ENCODE assay signal across 15 cellular contexts in genomic region chr7:125098377-125098970, GRCh38.
DNase-seq lines count a peak whose midpoint lies in the region; ATAC-seq and TF ChIP-seq lines count a peak whose summit lies in the region.
"Had no signal": no experiment of that assay in that cellular context is flagged by ENCODE, and none has a peak within 500 bp of the region (broad histone marks: within the 10 kb centered on the region; RNA-seq: fewer than 3 reads in every experiment).

No MANE protein-coding gene starts in this region.

- H3K36me3 Mint-ChIP-seq in progenitor cell of endocrine pancreas (ENCODE audit: insufficient read depth), result no peaks in the 10 kb centered on the region
- H3K36me3 Mint-ChIP-seq: activated naive CD8-positive, alpha-beta T cell treated with anti-CD3 and anti-CD28 coated beads, Interleukin-2, amount 10 ng/mL, durations not matched to agents 7 days and 5 days; T-cell had no signal

- no peaks in the 10 kb centered on the region for H3K4me1 ChIP-seq in effector memory CD4-positive, alpha-beta T cell (ENCODE audit: control insufficient read depth, insufficient read depth, low read length, poor library complexity, severe bottlenecking)
- H3K4me1 ChIP-seq: BLaER1, uterus had no signal

- peak; percentile 96 for ATAC-seq in GM18858 (IDR thresholded peaks at IDR 0.05; ENCODE audit: unreplicated experiment)
- ATAC-seq in GM21619 (IDR thresholded peaks at IDR 0.05; ENCODE audit: unreplicated experiment), result peak; percentile 88
- ATAC-seq in HG03103 (IDR thresholded peaks at IDR 0.05; ENCODE audit: low read depth, unreplicated experiment), result peak; percentile 83
- ATAC-seq: right cardiac atrium, T-cell had no signal

- no peaks in the 10 kb centered on the region for H3K27me3 ChIP-seq in effector memory CD4-positive, alpha-beta T cell (replicated peaks; ENCODE audit: control insufficient read depth, insufficient read depth, low read length, poor library complexity, severe bottlenecking)
- H3K27me3 ChIP-seq: BLaER1, uterus had no signal

- DNase-seq in amniotic epithelial cell (ENCODE audit: low read depth), result peak; percentile 8
- no peak for DNase-seq in activated naive CD4-positive, alpha-beta T cell treated with Interleukin-2 at 50 U/mL for 16 hours
- DNase-seq in progenitor cell of endocrine pancreas (ENCODE audit: low spot score, unreplicated experiment), result no peak
- no peak for DNase-seq in effector memory CD4-positive, alpha-beta T cell
- DNase-seq in germinal center (ENCODE audit: low spot score), result no peak
- DNase-seq: activated CD4-positive, alpha-beta T cell treated with anti-CD3 and anti-CD28 coated beads, Interleukin-2, amount 50 U/mL, for 48 hours; activated naive CD8-positive, alpha-beta T cell treated with anti-CD3 and anti-CD28 coated beads, Interleukin-2, amount 10 ng/mL, durations not matched to agents 7 days and 5 days; NCI-H774; right cardiac atrium; T-cell; uterus had no signal

- H3K27me3 Mint-ChIP-seq in progenitor cell of endocrine pancreas, result no peaks in the 10 kb centered on the region
- H3K27me3 Mint-ChIP-seq: activated naive CD8-positive, alpha-beta T cell treated with anti-CD3 and anti-CD28 coated beads, Interleukin-2, amount 10 ng/mL, durations not matched to agents 7 days and 5 days; T-cell had no signal

- H3K9me3 ChIP-seq in effector memory CD4-positive, alpha-beta T cell (ENCODE audit: control insufficient read depth, low read length), result no peaks in the 10 kb centered on the region
- H3K9me3 ChIP-seq: BLaER1, uterus had no signal

- no peak overlapping the region for H3K27ac Mint-ChIP-seq in progenitor cell of endocrine pancreas
- H3K27ac Mint-ChIP-seq: activated naive CD8-positive, alpha-beta T cell treated with anti-CD3 and anti-CD28 coated beads, Interleukin-2, amount 10 ng/mL, durations not matched to agents 7 days and 5 days; T-cell had no signal

- H3K4me3 Mint-ChIP-seq in progenitor cell of endocrine pancreas (ENCODE audit: low read depth), result no peak overlapping the region
- H3K4me3 Mint-ChIP-seq: activated naive CD8-positive, alpha-beta T cell treated with anti-CD3 and anti-CD28 coated beads, Interleukin-2, amount 10 ng/mL, durations not matched to agents 7 days and 5 days; T-cell had no signal

- no peak for TF ChIP-seq CTCF in progenitor cell of endocrine pancreas (IDR thresholded peaks at IDR 0.05; ENCODE audit: unreplicated experiment)

- no peak overlapping the region for H3K27ac ChIP-seq in effector memory CD4-positive, alpha-beta T cell (ENCODE audit: insufficient read depth, low read length, poor library complexity, severe bottlenecking)
- H3K27ac ChIP-seq: BLaER1, uterus had no signal

- H3K36me3 ChIP-seq in effector memory CD4-positive, alpha-beta T cell (ENCODE audit: control insufficient read depth, insufficient read depth, low read length), result no peaks in the 10 kb centered on the region
- H3K36me3 ChIP-seq: BLaER1, uterus had no signal

- H3K4me1 Mint-ChIP-seq in progenitor cell of endocrine pancreas (ENCODE audit: low read depth), result no peaks in the 10 kb centered on the region
- H3K4me1 Mint-ChIP-seq: activated naive CD8-positive, alpha-beta T cell treated with anti-CD3 and anti-CD28 coated beads, Interleukin-2, amount 10 ng/mL, durations not matched to agents 7 days and 5 days; T-cell had no signal

- no peak overlapping the region for H3K4me3 ChIP-seq in effector memory CD4-positive, alpha-beta T cell (ENCODE audit: insufficient read depth, low read depth, low read length, poor library complexity, severe bottlenecking)
- H3K4me3 ChIP-seq: BLaER1, uterus had no signal

- peaks cover 3% of the 10 kb centered on the region for H3K9me3 Mint-ChIP-seq in progenitor cell of endocrine pancreas (ENCODE audit: low read depth)
